8 cellular contexts compared by ENCODE assay signal in the genomic region with DNA sequence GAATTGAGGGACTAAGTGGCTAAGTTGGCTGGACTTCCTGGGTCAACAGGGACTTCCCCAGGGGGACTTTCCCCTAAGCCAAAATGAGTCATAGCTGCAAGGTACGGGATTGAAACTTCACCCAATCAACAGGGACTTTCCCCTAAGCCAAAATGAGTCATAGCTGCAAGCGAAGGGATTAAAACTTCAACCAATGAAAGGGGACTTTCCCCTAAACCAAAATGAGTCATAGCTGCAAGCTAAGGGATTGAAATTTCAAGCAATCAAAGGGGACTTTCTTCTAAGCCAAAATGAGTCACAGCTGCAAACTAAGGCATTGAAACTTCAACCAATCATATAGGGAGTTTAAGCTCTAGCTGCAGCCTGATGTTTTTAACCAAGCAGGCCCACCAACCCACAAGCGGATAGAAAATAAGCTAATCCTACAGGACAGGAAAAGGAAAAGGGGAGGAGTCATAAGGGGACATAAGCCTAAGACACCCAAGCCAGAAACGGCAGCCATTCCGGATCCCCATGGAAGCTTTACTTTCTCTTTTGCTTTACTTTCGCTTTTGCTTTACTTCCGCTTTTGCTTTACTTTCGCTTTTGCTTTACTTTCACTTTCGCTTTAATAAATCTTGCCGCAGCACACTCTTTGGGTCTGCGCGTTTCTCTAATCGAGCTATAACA.
DNase-seq lines count a peak whose midpoint lies in the region; ATAC-seq and TF ChIP-seq lines count a peak whose summit lies in the region.

No MANE protein-coding gene starts in this region.

- H3K9me3 ChIP-seq in right atrium auricular region, result peaks cover 0 to 3% of the 10 kb centered on the region in 2 donors

- DNase-seq in NCI-H2081 (lab: John Stamatoyannopoulos, UW), result peak; percentile 8 to 46
- peak; percentile 30 for DNase-seq in activated CD8-positive, alpha-beta memory T cell treated with anti-CD3 and anti-CD28 coated beads, Interleukin-2, amount 50 U/mL, for 24 hours (ENCODE audit: extremely low read depth)
- DNase-seq in islet precursor cell, result peak; percentile 60
- peak; percentile 7 to 44 for DNase-seq in stimulated activated CD8-positive, alpha-beta memory T cell treated with anti-CD3 and anti-CD28 coated beads, Interleukin-7, amount 100 ng/mL, for 4 hours (ENCODE audit: low read depth in 2 of 2)
- DNase-seq in right atrium auricular region (ENCODE audit: low spot score), result no peak
- no peak for DNase-seq in GDM1 (lab: John Stamatoyannopoulos, UW)

- ATAC-seq in GM18517 (IDR thresholded peaks at IDR 0.05; ENCODE audit: unreplicated experiment) (peak; percentile 96), HG02678 (IDR thresholded peaks at IDR 0.05; ENCODE audit: unreplicated experiment) (peak; percentile 73)

- no peak overlapping the region for H3K4me3 ChIP-seq in right atrium auricular region

- H3K36me3 ChIP-seq in right atrium auricular region, result no peaks in the 10 kb centered on the region

- H3K4me1 ChIP-seq in right atrium auricular region, result no peaks in the 10 kb centered on the region

- H3K27me3 ChIP-seq in right atrium auricular region, result no peaks in the 10 kb centered on the region

- no peak for TF ChIP-seq CTCF in right atrium auricular region (IDR thresholded peaks at IDR 0.05)

- H3K27ac ChIP-seq in right atrium auricular region, result no peak overlapping the region

Comparison
In these comparisons a context has a peak if more than half of its experiments do, and no peak if none do; other contexts are left out.
1. DNase-seq: peak in NCI-H2081 (2 of 2), activated CD8-positive, alpha-beta memory T cell treated with anti-CD3 and anti-CD28 coated beads, Interleukin-2, amount 50 U/mL, for 24 hours (single experiment), islet precursor cell (single experiment) and stimulated activated CD8-positive, alpha-beta memory T cell treated with anti-CD3 and anti-CD28 coated beads, Interleukin-7, amount 100 ng/mL, for 4 hours (2 of 2); none in right atrium auricular region (single experiment) and GDM1 (single experiment).